In the genomic region with DNA sequence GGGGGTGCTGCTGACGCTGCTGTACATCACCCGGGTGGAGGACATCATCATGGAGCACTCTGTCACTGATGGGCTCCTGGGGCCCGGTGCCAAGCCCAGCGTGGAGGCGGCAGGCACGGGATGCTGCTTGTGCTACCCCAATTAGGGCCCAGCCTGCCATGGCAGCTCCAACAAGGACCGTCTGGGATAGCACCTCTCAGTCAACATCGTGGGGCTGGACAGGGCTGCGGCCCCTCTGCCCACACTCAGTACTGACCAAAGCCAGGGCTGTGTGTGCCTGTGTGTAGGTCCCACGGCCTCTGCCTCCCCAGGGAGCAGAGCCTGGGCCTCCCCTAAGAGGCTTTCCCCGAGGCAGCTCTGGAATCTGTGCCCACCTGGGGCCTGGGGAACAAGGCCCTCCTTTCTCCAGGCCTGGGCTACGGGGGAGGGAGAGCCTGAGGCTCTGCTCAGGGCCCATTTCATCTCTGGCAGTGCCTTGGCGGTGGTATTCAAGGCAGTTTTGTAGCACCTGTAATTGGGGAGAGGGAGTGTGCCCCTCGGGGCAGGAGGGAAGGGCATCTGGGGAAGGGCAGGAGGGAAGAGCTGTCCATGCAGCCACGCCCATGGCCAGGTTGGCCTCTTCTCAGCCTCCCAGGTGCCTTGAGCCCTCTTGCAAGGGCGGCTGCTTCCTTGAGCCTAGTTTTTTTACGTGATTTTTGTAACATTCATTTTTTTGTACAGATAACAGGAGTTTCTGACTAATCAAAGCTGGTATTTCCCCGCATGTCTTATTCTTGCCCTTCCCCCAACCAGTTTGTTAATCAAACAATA, we compare ENCODE assay signal across 1 cellular context.
A peak's percentile ranks its signal among the peaks of the same experiment; 100 is the strongest.
TF ChIP-seq lines count a peak whose summit lies in the region.

No MANE protein-coding gene starts in this region.

TF ChIP-seq in H1, 55 proteins besides CTCF, POLR2A, EP300 and RAD21:
- TF ChIP-seq NANOG (IDR thresholded peaks at IDR 0.05; ENCODE audit: insufficient read depth, low read depth, low read length, poor library complexity, severe bottlenecking) (no peak), SP4 (IDR thresholded peaks at IDR 0.05; ENCODE audit: low read length) (0 out of 2 replicates have a peak, but pooled peaks have one; percentile 13)
- TF ChIP-seq, protein P1, sequence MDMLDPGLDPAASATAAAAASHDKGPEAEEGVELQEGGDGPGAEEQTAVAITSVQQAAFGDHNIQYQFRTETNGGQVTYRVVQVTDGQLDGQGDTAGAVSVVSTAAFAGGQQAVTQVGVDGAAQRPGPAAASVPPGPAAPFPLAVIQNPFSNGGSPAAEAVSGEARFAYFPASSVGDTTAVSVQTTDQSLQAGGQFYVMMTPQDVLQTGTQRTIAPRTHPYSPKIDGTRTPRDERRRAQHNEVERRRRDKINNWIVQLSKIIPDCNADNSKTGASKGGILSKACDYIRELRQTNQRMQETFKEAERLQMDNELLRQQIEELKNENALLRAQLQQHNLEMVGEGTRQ (IDR thresholded peaks at IDR 0.05; ENCODE audit: low read length) = no peak
- TF ChIP-seq, protein P2, sequence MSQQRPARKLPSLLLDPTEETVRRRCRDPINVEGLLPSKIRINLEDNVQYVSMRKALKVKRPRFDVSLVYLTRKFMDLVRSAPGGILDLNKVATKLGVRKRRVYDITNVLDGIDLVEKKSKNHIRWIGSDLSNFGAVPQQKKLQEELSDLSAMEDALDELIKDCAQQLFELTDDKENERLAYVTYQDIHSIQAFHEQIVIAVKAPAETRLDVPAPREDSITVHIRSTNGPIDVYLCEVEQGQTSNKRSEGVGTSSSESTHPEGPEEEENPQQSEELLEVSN (IDR thresholded peaks at IDR 0.05) = no peak
